ENCODE assay signal across 1 cellular context in genomic region chr12:54229624-54230212, GRCh38.
A peak's percentile ranks its signal among the peaks of the same experiment; 100 is the strongest.
TF ChIP-seq lines count a peak whose summit lies in the region.

No MANE protein-coding gene starts in this region.

TF ChIP-seq in HEK293, 187 proteins besides CTCF, POLR2A, EP300 and RAD21 (continued from another document and continues in another):
- TF ChIP-seq PRDM4 (tag by site-specific recombination; IDR thresholded peaks at IDR 0.05) = no peak
- no peak for TF ChIP-seq ZNF26 (tag by site-specific recombination; IDR thresholded peaks at IDR 0.05)
- no peak for TF ChIP-seq ZNF521 (tag by site-specific recombination; IDR thresholded peaks at IDR 0.05)
- no peak; the same call in 1 of the 2 replicates for TF ChIP-seq BCL6B (tag by site-specific recombination; IDR thresholded peaks at IDR 0.05)
- TF ChIP-seq WT1 (tag by site-specific recombination; IDR thresholded peaks at IDR 0.05) = 0 out of 2 replicates have a peak, but pooled peaks have one; percentile 37
- no peak for TF ChIP-seq ZNF221 (tag by site-specific recombination; IDR thresholded peaks at IDR 0.05; ENCODE audit: borderline replicate concordance)
- no peak for TF ChIP-seq ZNF155 (tag by site-specific recombination; IDR thresholded peaks at IDR 0.05)
- no peak for TF ChIP-seq SP2 (tag by site-specific recombination; IDR thresholded peaks at IDR 0.05)
- TF ChIP-seq EGR2 (tag by site-specific recombination; IDR thresholded peaks at IDR 0.05; ENCODE audit: low read depth) = peak; percentile 82
- TF ChIP-seq YY1 (tag by site-specific recombination; IDR thresholded peaks at IDR 0.05) = no peak
- no peak for TF ChIP-seq REPIN1 (tag by site-specific recombination; IDR thresholded peaks at IDR 0.05; ENCODE audit: low read depth)
- TF ChIP-seq ZNF777 (tag by site-specific recombination; IDR thresholded peaks at IDR 0.05; ENCODE audit: borderline replicate concordance) = no peak
- no peak for TF ChIP-seq ZNF704 (tag by site-specific recombination; IDR thresholded peaks at IDR 0.05)
- TF ChIP-seq ZNF513 (tag by site-specific recombination; IDR thresholded peaks at IDR 0.05) = no peak
- TF ChIP-seq ZNF350 (tag by site-specific recombination; IDR thresholded peaks at IDR 0.05) = no peak
- no peak; the same call in 1 of the 2 replicates for TF ChIP-seq ZXDB (tag by site-specific recombination; IDR thresholded peaks at IDR 0.05)
- TF ChIP-seq ZNF560 (tag by site-specific recombination; IDR thresholded peaks at IDR 0.05; ENCODE audit: borderline replicate concordance) = no peak
- TF ChIP-seq AEBP2 (tag by site-specific recombination; IDR thresholded peaks at IDR 0.05; ENCODE audit: borderline replicate concordance) = no peak
- TF ChIP-seq KLF17 (tag by site-specific recombination; IDR thresholded peaks at IDR 0.05) = peak; percentile 68
- TF ChIP-seq ZNF157 (tag by site-specific recombination; IDR thresholded peaks at IDR 0.05) = no peak
- TF ChIP-seq TSHZ1 (tag by site-specific recombination; IDR thresholded peaks at IDR 0.05; ENCODE audit: borderline replicate concordance) = no peak; the same call in 1 of the 2 replicates
- no peak for TF ChIP-seq KLF10 (tag by site-specific recombination; IDR thresholded peaks at IDR 0.05)
- no peak for TF ChIP-seq MEIS1 (CRISPR knock-in tag; IDR thresholded peaks at IDR 0.05; ENCODE audit: borderline replicate concordance)
- TF ChIP-seq ZNF529 (tag by site-specific recombination; IDR thresholded peaks at IDR 0.05; ENCODE audit: insufficient replicate concordance) = no peak
- TF ChIP-seq ZNF664 (tag by site-specific recombination; IDR thresholded peaks at IDR 0.05) = no peak
- TF ChIP-seq ZNF223 (tag by site-specific recombination; IDR thresholded peaks at IDR 0.05) = no peak
- TF ChIP-seq ZNF571 (tag by site-specific recombination; IDR thresholded peaks at IDR 0.05) = no peak
- TF ChIP-seq ZNF629 (tag by site-specific recombination; IDR thresholded peaks at IDR 0.05) = peak; percentile 94
- TF ChIP-seq REST (tag by site-specific recombination; IDR thresholded peaks at IDR 0.05) = no peak
- TF ChIP-seq ZNF248 (tag by site-specific recombination; IDR thresholded peaks at IDR 0.05) = no peak
- TF ChIP-seq ZNF133 (tag by site-specific recombination; IDR thresholded peaks at IDR 0.05) = no peak
- no peak for TF ChIP-seq ZNF16 (tag by site-specific recombination; IDR thresholded peaks at IDR 0.05; ENCODE audit: low read depth)
- TF ChIP-seq ZNF621 (tag by site-specific recombination; IDR thresholded peaks at IDR 0.05) = no peak
- TF ChIP-seq ZNF174 (tag by site-specific recombination; IDR thresholded peaks at IDR 0.05) = no peak
- no peak for TF ChIP-seq ZNF354C (tag by site-specific recombination; IDR thresholded peaks at IDR 0.05; ENCODE audit: borderline replicate concordance, low read depth)
- TF ChIP-seq ZBTB20 (tag by site-specific recombination; IDR thresholded peaks at IDR 0.05) = peak; percentile 53
- TF ChIP-seq ZNF391 (tag by site-specific recombination; IDR thresholded peaks at IDR 0.05; ENCODE audit: borderline replicate concordance, low read depth) = no peak
- TF ChIP-seq ZBTB44 (tag by site-specific recombination; IDR thresholded peaks at IDR 0.05) = no peak
- TF ChIP-seq ZNF830 (tag by site-specific recombination; IDR thresholded peaks at IDR 0.05; ENCODE audit: low read depth) = no peak
- no peak for TF ChIP-seq ZNF302 (tag by site-specific recombination; IDR thresholded peaks at IDR 0.05; ENCODE audit: low read depth)
- no peak for TF ChIP-seq ZNF677 (tag by site-specific recombination; IDR thresholded peaks at IDR 0.05)
- TF ChIP-seq HOXC10 (CRISPR knock-in tag; IDR thresholded peaks at IDR 0.05) = no peak
